ENCODE assay signal across 19 cellular contexts in genomic region chr19:820212-820611, GRCh38. TPM values are rescaled to one million over a fixed set of nuclear protein-coding genes. Genes with fewer than 3 reads are reported as not detected.
"Had no signal": no experiment of that assay in that cellular context is flagged by ENCODE, and none has a peak within 500 bp of the region (broad histone marks: within the 10 kb centered on the region; RNA-seq: fewer than 3 reads in every experiment).

No MANE protein-coding gene starts in this region.

RNA-seq across cellular contexts. Expression of gene PLPPR3, which starts 1.5 kb away (rescaled TPM):
- total RNA-seq: activated CD4-positive, alpha-beta memory T cell treated with anti-CD3 and anti-CD28 coated beads for 36 hours; activated CD4-positive, alpha-beta T cell treated with anti-CD3 and anti-CD28 coated beads for 36 hours; activated CD4-positive, alpha-beta T cell treated with anti-CD3 and anti-CD28 coated beads, Interleukin-2, amount 10 ng/mL, durations not matched to agents 24 days and 14 days; activated CD8-positive, alpha-beta memory T cell treated with anti-CD3 and anti-CD28 coated beads for 36 hours; activated CD8-positive, alpha-beta memory T cell treated with anti-CD3 and anti-CD28 coated beads, Interleukin-2, amount 10 ng/mL, durations not matched to agents 7 days and 5 days; activated CD8-positive, alpha-beta T cell treated with anti-CD3 and anti-CD28 coated beads, Interleukin-2, amount 10 ng/mL, durations not matched to agents 7 days and 5 days; activated naive CD4-positive, alpha-beta T cell treated with anti-CD3 and anti-CD28 coated beads, Interleukin-2, amount 50 U/mL, for 72 hours; activated naive CD8-positive, alpha-beta T cell treated with anti-CD3 and anti-CD28 coated beads, Interleukin-2, amount 10 ng/mL, durations not matched to agents 7 days and 5 days; ascending aorta; esophagus squamous epithelium; gastroesophageal sphincter; T-helper 17 cell had no signal
- polyA plus RNA-seq: esophagus had no signal

RNA-seq across cellular contexts. Expression of gene AZU1, which starts 7.4 kb away (rescaled TPM):
- total RNA-seq: activated CD4-positive, alpha-beta memory T cell treated with anti-CD3 and anti-CD28 coated beads for 36 hours; activated CD4-positive, alpha-beta T cell treated with anti-CD3 and anti-CD28 coated beads for 36 hours; activated CD4-positive, alpha-beta T cell treated with anti-CD3 and anti-CD28 coated beads, Interleukin-2, amount 10 ng/mL, durations not matched to agents 24 days and 14 days; activated CD8-positive, alpha-beta memory T cell treated with anti-CD3 and anti-CD28 coated beads for 36 hours; activated CD8-positive, alpha-beta memory T cell treated with anti-CD3 and anti-CD28 coated beads, Interleukin-2, amount 10 ng/mL, durations not matched to agents 7 days and 5 days; activated CD8-positive, alpha-beta T cell treated with anti-CD3 and anti-CD28 coated beads, Interleukin-2, amount 10 ng/mL, durations not matched to agents 7 days and 5 days; activated naive CD4-positive, alpha-beta T cell treated with anti-CD3 and anti-CD28 coated beads, Interleukin-2, amount 50 U/mL, for 72 hours; ascending aorta; dermis blood vessel endothelial cell; endothelial cell of umbilical vein; esophagus squamous epithelium; fibroblast of villous mesenchyme; glomerular endothelial cell had no signal
- polyA plus RNA-seq: esophagus, fibroblast of lung had no signal

RNA-seq across cellular contexts. Expression of gene PRTN3, which starts 20.6 kb away (rescaled TPM):
- total RNA-seq: activated CD4-positive, alpha-beta memory T cell treated with anti-CD3 and anti-CD28 coated beads for 36 hours; activated CD4-positive, alpha-beta T cell treated with anti-CD3 and anti-CD28 coated beads for 36 hours; activated CD4-positive, alpha-beta T cell treated with anti-CD3 and anti-CD28 coated beads, Interleukin-2, amount 10 ng/mL, durations not matched to agents 24 days and 14 days; activated CD8-positive, alpha-beta memory T cell treated with anti-CD3 and anti-CD28 coated beads for 36 hours; activated CD8-positive, alpha-beta memory T cell treated with anti-CD3 and anti-CD28 coated beads, Interleukin-2, amount 10 ng/mL, durations not matched to agents 7 days and 5 days; activated CD8-positive, alpha-beta T cell treated with anti-CD3 and anti-CD28 coated beads, Interleukin-2, amount 10 ng/mL, durations not matched to agents 7 days and 5 days; activated naive CD4-positive, alpha-beta T cell treated with anti-CD3 and anti-CD28 coated beads, Interleukin-2, amount 50 U/mL, for 72 hours; activated naive CD8-positive, alpha-beta T cell treated with anti-CD3 and anti-CD28 coated beads, Interleukin-2, amount 10 ng/mL, durations not matched to agents 7 days and 5 days; ascending aorta; chondrocyte; dermis blood vessel endothelial cell; endothelial cell of umbilical vein; esophagus squamous epithelium; fibroblast of lung; fibroblast of villous mesenchyme; gastroesophageal sphincter; glomerular endothelial cell; T-helper 17 cell had no signal
- polyA plus RNA-seq: endothelial cell of umbilical vein, esophagus, fibroblast of lung had no signal

RNA-seq across cellular contexts. Expression of gene ELANE, which starts 31.9 kb away (rescaled TPM):
- total RNA-seq: activated CD4-positive, alpha-beta memory T cell treated with anti-CD3 and anti-CD28 coated beads for 36 hours; activated CD4-positive, alpha-beta T cell treated with anti-CD3 and anti-CD28 coated beads for 36 hours; activated CD4-positive, alpha-beta T cell treated with anti-CD3 and anti-CD28 coated beads, Interleukin-2, amount 10 ng/mL, durations not matched to agents 24 days and 14 days; activated CD8-positive, alpha-beta memory T cell treated with anti-CD3 and anti-CD28 coated beads for 36 hours; activated CD8-positive, alpha-beta memory T cell treated with anti-CD3 and anti-CD28 coated beads, Interleukin-2, amount 10 ng/mL, durations not matched to agents 7 days and 5 days; activated CD8-positive, alpha-beta T cell treated with anti-CD3 and anti-CD28 coated beads, Interleukin-2, amount 10 ng/mL, durations not matched to agents 7 days and 5 days; activated naive CD4-positive, alpha-beta T cell treated with anti-CD3 and anti-CD28 coated beads, Interleukin-2, amount 50 U/mL, for 72 hours; activated naive CD8-positive, alpha-beta T cell treated with anti-CD3 and anti-CD28 coated beads, Interleukin-2, amount 10 ng/mL, durations not matched to agents 7 days and 5 days; ascending aorta; chondrocyte; dermis blood vessel endothelial cell; endothelial cell of umbilical vein; fibroblast of villous mesenchyme; glomerular endothelial cell; T-helper 17 cell had no signal
- polyA plus RNA-seq: endothelial cell of umbilical vein had no signal
